In the genomic region with DNA sequence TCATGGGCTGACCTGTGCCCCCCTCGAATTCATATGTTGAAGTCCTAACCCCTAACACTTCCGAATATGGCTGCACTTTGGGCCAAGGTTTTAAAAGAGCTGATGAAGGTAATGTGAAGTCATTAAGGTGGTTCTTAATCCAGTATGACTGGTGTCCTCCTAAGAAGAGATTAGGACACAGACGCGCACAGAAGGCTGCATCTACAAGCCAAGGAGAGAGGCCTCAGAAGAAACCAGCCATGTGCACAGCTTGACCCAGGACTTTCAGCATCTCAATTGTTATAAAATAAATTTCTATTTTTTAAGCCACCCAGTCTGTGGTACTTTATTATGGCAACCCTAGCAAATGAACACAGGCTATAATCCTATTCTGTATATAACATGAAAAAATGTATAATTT, we compare ENCODE assay signal across 18 cellular contexts.
"Had no signal": no experiment of that assay in that cellular context is flagged by ENCODE, and none has a peak within 500 bp of the region (broad histone marks: within the 10 kb centered on the region; RNA-seq: fewer than 3 reads in every experiment).

No MANE protein-coding gene starts in this region.

- H3K27me3 ChIP-seq: gastrocnemius medialis, ovary, right lobe of liver, transverse colon, upper lobe of right lung, uterus had no signal

- DNase-seq: cortex of kidney; effector CD4-positive, alpha-beta T cell; foreskin fibroblast; gastrocnemius medialis; left ventricle myocardium superior; lower lobe of right lung; natural killer cell; ovary; right lobe of liver; small intestine; stimulated activated CD4-positive, alpha-beta T cell treated with anti-CD3 and anti-CD28 coated beads, Interleukin-15, amount 100 ng/mL, for 24 hours; stimulated activated CD4-positive, alpha-beta T cell treated with anti-CD3 and anti-CD28 coated beads, Interleukin-2, amount 100 ng/mL, for 48 hours; stimulated activated naive B cell treated with anti-CD40 and anti-IgM and Interleukin-4, amounts not matched to agents 10 μg/mL and 1 μg/mL and 100 μg/mL, for 72 hours; transverse colon; upper lobe of right lung had no signal

- H3K27ac ChIP-seq: lower lobe of right lung, ovary, right lobe of liver, transverse colon, upper lobe of right lung had no signal

- H3K9me3 ChIP-seq: gastrocnemius medialis, ovary, right lobe of liver, transverse colon, upper lobe of right lung, uterus had no signal

- H3K27me3 Mint-ChIP-seq: stimulated activated naive B cell treated with anti-CD40 and anti-IgM and Interleukin-4, amounts not matched to agents 10 μg/mL and 1 μg/mL and 100 μg/mL, for 72 hours; stimulated activated naive CD8-positive, alpha-beta T cell treated with anti-CD3 and anti-CD28 coated beads, Interleukin-15, Interleukin-2, amounts not matched to agents 100 ng/mL and 50 ng/mL, for 24 hours had no signal

- H3K27ac Mint-ChIP-seq: stimulated activated naive B cell treated with anti-CD40 and anti-IgM and Interleukin-4, amounts not matched to agents 10 μg/mL and 1 μg/mL and 100 μg/mL, for 72 hours; stimulated activated naive CD8-positive, alpha-beta T cell treated with anti-CD3 and anti-CD28 coated beads, Interleukin-15, Interleukin-2, amounts not matched to agents 100 ng/mL and 50 ng/mL, for 24 hours had no signal

- ATAC-seq: gastrocnemius medialis; lower lobe of right lung; natural killer cell; right lobe of liver; stimulated activated naive B cell treated with anti-CD40 and anti-IgM and Interleukin-4, amounts not matched to agents 10 μg/mL and 1 μg/mL and 100 μg/mL, for 72 hours; upper lobe of right lung had no signal

- FAIRE-seq: keratinocyte, small intestine had no signal

- H3K36me3 ChIP-seq: ovary, uterus had no signal

- H3K4me3 ChIP-seq: gastrocnemius medialis, lower lobe of right lung, ovary, right lobe of liver, transverse colon, upper lobe of right lung, uterus had no signal

- H3K4me3 Mint-ChIP-seq: natural killer cell; stimulated activated naive B cell treated with anti-CD40 and anti-IgM and Interleukin-4, amounts not matched to agents 10 μg/mL and 1 μg/mL and 100 μg/mL, for 72 hours; stimulated activated naive CD8-positive, alpha-beta T cell treated with anti-CD3 and anti-CD28 coated beads, Interleukin-15, Interleukin-2, amounts not matched to agents 100 ng/mL and 50 ng/mL, for 24 hours had no signal
